In the genomic region with DNA sequence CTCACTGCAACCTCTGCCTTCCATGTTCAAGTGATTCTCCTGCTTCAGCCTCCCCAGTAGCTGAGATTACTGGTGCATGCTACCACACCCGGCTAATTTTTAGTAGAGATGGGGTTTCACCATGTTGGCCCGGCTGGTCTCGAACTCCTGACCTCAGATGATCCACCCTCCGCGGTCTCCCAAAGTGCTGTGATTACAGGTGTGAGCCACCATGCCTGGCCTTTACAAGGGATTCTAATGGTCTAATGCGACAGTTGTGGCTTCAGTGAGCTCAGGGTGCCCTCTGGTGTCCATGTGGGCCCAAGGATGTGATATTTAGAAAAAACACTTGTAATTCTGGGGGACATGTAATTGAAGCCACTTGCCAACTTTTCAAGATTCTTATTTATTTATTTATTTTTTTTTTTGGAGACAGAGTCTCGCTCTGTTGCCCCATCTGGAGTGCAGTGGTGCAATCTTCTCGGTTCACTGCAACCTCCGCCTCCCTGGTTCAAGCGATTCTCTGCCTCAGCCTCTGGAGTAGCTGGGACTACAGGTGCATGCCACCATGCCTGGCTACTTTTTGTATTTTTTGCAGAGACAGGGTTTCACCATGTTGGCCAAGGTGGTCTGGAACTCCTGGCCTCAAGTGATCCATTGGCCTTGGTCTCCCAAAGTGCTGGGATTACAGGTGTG, we compare ENCODE assay signal across 8 cellular contexts. TPM values are rescaled to one million over a fixed set of nuclear protein-coding genes. Genes with fewer than 3 reads are reported as not detected.
DNase-seq lines count a peak whose midpoint lies in the region; TF ChIP-seq lines count a peak whose summit lies in the region.
"Not testable (repeated sequence)": the region's sequence is repeated elsewhere in the genome, so short reads cannot be mapped to it uniquely, and the experiment has no call there.

No MANE protein-coding gene starts in this region.

- H3K4me1 Mint-ChIP-seq in CD4-positive, alpha-beta memory T cell = peaks cover 20 to 27% (median 24%) of the 10 kb centered on the region in 4 donors

- H3K4me1 ChIP-seq in CD4-positive, alpha-beta memory T cell (ENCODE audit: insufficient read depth, low read length); fibroblast of lung (ENCODE audit: control insufficient read depth, extremely low read depth, insufficient read depth, low read length): not testable (repeated sequence)

- H3K27me3 ChIP-seq in CD4-positive, alpha-beta memory T cell (ENCODE audit: insufficient read depth, low read length); fibroblast of lung (ENCODE audit: control insufficient read depth, insufficient read depth, low read length): not testable (repeated sequence)

- POLR2A ChIA-PET in CD4-positive, alpha-beta memory T cell (lab: Charles Lee; ENCODE audit: partially characterized antibody) = interaction anchor here (0.6 to 18.3 kb wide), 9 partner anchors 8 to 166 kb away, joined by 3 to 517 read pairs (median 3); partner anchors contain the start of gene HLA-B

- peaks cover 13 to 18% of the 10 kb centered on the region in 2 donors for H3K36me3 Mint-ChIP-seq in CD4-positive, alpha-beta memory T cell

- not testable (repeated sequence) for H3K9me3 ChIP-seq in CD4-positive, alpha-beta memory T cell (ENCODE audit: control insufficient read depth in 1 of 2, low read length in 2 of 2); fibroblast of lung (ENCODE audit: control insufficient read depth, insufficient read depth, low read depth, low read length)

- not testable (repeated sequence) for H3K4me3 Mint-ChIP-seq in CD4-positive, alpha-beta memory T cell

- not testable (repeated sequence) for H3K9ac ChIP-seq in fibroblast of lung (ENCODE audit: insufficient read depth, low read length)

- not testable (repeated sequence) for H3K27me3 Mint-ChIP-seq in CD4-positive, alpha-beta memory T cell

- CTCF ChIA-PET in CD4-positive, alpha-beta memory T cell (lab: Charles Lee; ENCODE audit: partially characterized antibody) = interaction anchor here (0.7 to 9.8 kb wide), 12 partner anchors 24 to 1762 kb away, joined by 3 to 184 read pairs (median 3); partner anchors contain the start of gene PSORS1C2

- H3K27ac Mint-ChIP-seq in CD4-positive, alpha-beta memory T cell = peak overlapping the region in 5 of 7 donors; percentile 8 to 68 (median 38)

- H3K4me2 ChIP-seq in fibroblast of lung (ENCODE audit: extremely low read depth, insufficient read depth, low read length) = not testable (repeated sequence)

- TF ChIP-seq CTCF in HFF-Myc (IDR thresholded peaks at IDR 0.05; ENCODE audit: low read depth, low read length, missing control alignments) = peak; percentile 55
- TF ChIP-seq CTCF in fibroblast of lung (conservative IDR thresholded peaks at IDR 0.05 in 1 of 2, IDR thresholded peaks at IDR 0.05 in 1 of 2; ENCODE audit: low read depth in 1 of 2, low read length in 2 of 2) = peak; percentile 68 to 74

- H2AFZ ChIP-seq in fibroblast of lung (ENCODE audit: low read length) = not testable (repeated sequence)

- not testable (repeated sequence) for H3K4me3 ChIP-seq in CD4-positive, alpha-beta memory T cell (ENCODE audit: low read length in 2 of 2); HFF-Myc (replicated peaks; ENCODE audit: low read depth, low read length); fibroblast of lung (replicated peaks in 1 of 4; ENCODE audit: control extremely low read depth in 1 of 4, insufficient read depth in 1 of 4, low read depth in 3 of 4, low read length in 4 of 4)

- not testable (repeated sequence) for H4K20me1 ChIP-seq in fibroblast of lung (ENCODE audit: control insufficient read depth, extremely low read depth, insufficient read depth, low read length)

- H3K79me2 ChIP-seq in fibroblast of lung (ENCODE audit: control insufficient read depth, insufficient read depth, low read length) = not testable (repeated sequence)

- intact Hi-C loops in CD4-positive, alpha-beta memory T cell (cut with micrococcal nuclease) = loop anchor here (1.0 to 2.0 kb wide), 2 partner anchors 55 to 64 kb away; no protein-coding TSS in a partner anchor

- H3K9me3 Mint-ChIP-seq in CD4-positive, alpha-beta memory T cell = not testable (repeated sequence)

- peak; percentile 36 to 52 (median 47) for DNase-seq in CD4-positive, alpha-beta memory T cell
- DNase-seq in HFF-Myc (ENCODE audit: extremely low read depth, low read depth) (peak; percentile 55), NCI-H2196 treated with DMSO at 0.1 percent for 48 hours (lab: John Stamatoyannopoulos, UW; ENCODE audit: unreplicated experiment) (peak; percentile 55), T follicular helper cell (ENCODE audit: low read depth) (peak; percentile 41), fibroblast of lung (ENCODE audit: low read depth in 2 of 2) (peak; percentile 52 to 72), midbrain (lab: John Stamatoyannopoulos, UW) (peak; percentile 69)
- peak; percentile 62 for DNase-seq in activated naive CD4-positive, alpha-beta T cell treated with Interleukin-2 at 50 U/mL for 16 hours
- DNase-seq in stimulated activated CD8-positive, alpha-beta memory T cell treated with anti-CD3 and anti-CD28 coated beads, Interleukin-4, amount 100 ng/mL, for 24 hours (ENCODE audit: low read depth) = peak; percentile 42

- H3K36me3 ChIP-seq in CD4-positive, alpha-beta memory T cell (ENCODE audit: insufficient read depth, low read length); fibroblast of lung (ENCODE audit: control insufficient read depth, insufficient read depth, low read length): not testable (repeated sequence)

- H3K27ac ChIP-seq in CD4-positive, alpha-beta memory T cell (ENCODE audit: low read depth, low read length); fibroblast of lung (ENCODE audit: insufficient read depth, low read length): not testable (repeated sequence)

RNA-seq across cellular contexts. Expression of gene POU5F1, which starts 22.1 kb away (rescaled TPM):
- not detected for total RNA-seq in CD4-positive, alpha-beta memory T cell
- polyA plus RNA-seq in CD4-positive, alpha-beta memory T cell = not detected
- total RNA-seq in fibroblast of lung = under 0.01 TPM in 2 replicates
- polyA plus RNA-seq in fibroblast of lung = 0.23 TPM in 1 of 2 replicates, not detected in the other
- 0.09 and 0.19 TPM in 2 replicates for polyA plus RNA-seq in fibroblast of lung (2012)
- polyA minus RNA-seq in fibroblast of lung (ENCODE audit: low replicate concordance) = not detected in 2 replicates

RNA-seq across cellular contexts. Expression of gene TCF19, which starts 34.2 kb away (rescaled TPM):
- total RNA-seq in CD4-positive, alpha-beta memory T cell = 1 to 10 TPM; 9.0 to 9.9 TPM
- polyA plus RNA-seq in CD4-positive, alpha-beta memory T cell = 1 to 10 TPM; 6.2 to 6.8 TPM
- 2.3 and 8.4 TPM in 2 replicates for total RNA-seq in fibroblast of lung
- 7.2 and 20.7 TPM in 2 replicates for polyA plus RNA-seq in fibroblast of lung
- 8.6 and 26.4 TPM in 2 replicates for polyA plus RNA-seq in fibroblast of lung (2012)
- 17.7 and 32.3 TPM in 2 replicates for polyA minus RNA-seq in fibroblast of lung (ENCODE audit: low replicate concordance)

RNA-seq across cellular contexts. Expression of gene CCHCR1, which starts 35.0 kb away (rescaled TPM):
- total RNA-seq in CD4-positive, alpha-beta memory T cell = 10 to 100 TPM; 29.8 to 30.5 TPM
- 1 to 10 TPM; 3.4 to 8.0 TPM for polyA plus RNA-seq in CD4-positive, alpha-beta memory T cell
- total RNA-seq in fibroblast of lung = 19.0 and 19.3 TPM in 2 replicates
- 7.4 and 8.9 TPM in 2 replicates for polyA plus RNA-seq in fibroblast of lung
- polyA plus RNA-seq in fibroblast of lung (2012) = 11.7 and 17.4 TPM in 2 replicates
- polyA minus RNA-seq in fibroblast of lung (ENCODE audit: low replicate concordance) = 6.6 and 24.3 TPM in 2 replicates

RNA-seq across cellular contexts. Expression of gene PSORS1C2, which starts 53.7 kb away (rescaled TPM):
- not detected for total RNA-seq in CD4-positive, alpha-beta memory T cell
- polyA plus RNA-seq in CD4-positive, alpha-beta memory T cell = not detected
- total RNA-seq in fibroblast of lung = not detected in 2 replicates
- polyA plus RNA-seq in fibroblast of lung = not detected in 2 replicates
- polyA plus RNA-seq in fibroblast of lung (2012) = not detected in 2 replicates
- polyA minus RNA-seq in fibroblast of lung (ENCODE audit: low replicate concordance) = not detected in 2 replicates
